19 cellular contexts compared by ENCODE assay signal in the genomic region with DNA sequence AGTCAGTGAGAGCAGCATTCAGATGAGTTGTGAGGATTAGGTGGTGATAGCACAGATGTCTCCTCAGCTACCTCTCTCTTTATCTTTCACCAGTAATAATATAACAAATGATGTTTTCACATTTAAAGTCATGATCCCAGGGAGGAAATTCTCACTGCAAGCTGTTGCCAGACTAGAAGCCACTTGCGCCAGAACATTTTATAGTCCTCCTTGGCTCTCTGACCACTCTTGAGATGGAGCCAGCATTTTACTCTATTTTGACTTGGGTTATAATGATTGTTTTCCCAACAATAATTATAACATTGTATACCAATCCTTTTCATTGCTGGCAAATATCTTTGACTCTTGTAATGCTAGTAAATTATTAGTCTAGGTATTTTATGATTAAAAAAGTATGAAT.
A peak's percentile ranks its signal among the peaks of the same experiment; 100 is the strongest.
DNase-seq lines count a peak whose midpoint lies in the region; ATAC-seq, FAIRE-seq and TF ChIP-seq lines count a peak whose summit lies in the region.
"Had no signal": no experiment of that assay in that cellular context is flagged by ENCODE, and none has a peak within 500 bp of the region (broad histone marks: within the 10 kb centered on the region; RNA-seq: fewer than 3 reads in every experiment).

No MANE protein-coding gene starts in this region.

- no peaks in the 10 kb centered on the region for H3F3A ChIP-seq in GM23338 (replicated peaks; ENCODE audit: low read depth)

- H3K4me2 ChIP-seq in GM23338, result no peak overlapping the region
- H3K4me2 ChIP-seq: KMS-11 had no signal

- no peaks in the 10 kb centered on the region for H3K79me2 ChIP-seq in GM23338 (replicated peaks; ENCODE audit: insufficient read depth)

- H3K4me3 Mint-ChIP-seq in GM23338, result no peak overlapping the region
- H3K4me3 Mint-ChIP-seq: CD8-positive, alpha-beta memory T cell had no signal

- peaks cover 4% of the 10 kb centered on the region; the same call in 2 of the 3 replicates for H3K9me3 Mint-ChIP-seq in GM23338

- peak overlapping the region; percentile 29; the same call in 1 of the 2 replicates for H2AFZ ChIP-seq in GM23338

- H4K20me1 ChIP-seq in GM23338 (replicated peaks; ENCODE audit: insufficient read depth), result no peaks in the 10 kb centered on the region
- H4K20me1 ChIP-seq: BLaER1 treated with 17β-estradiol and CSF1 and Interleukin-3, amounts not matched to agents 10 nM and 100 nM had no signal

- no peaks in the 10 kb centered on the region for H3K4me1 Mint-ChIP-seq in GM23338
- H3K4me1 Mint-ChIP-seq: CD8-positive, alpha-beta memory T cell had no signal

- H3K27me3 Mint-ChIP-seq in GM23338 (ENCODE audit: insufficient read depth, low read depth, poor library complexity), result no peaks in the 10 kb centered on the region

- intact Hi-C loops in left ventricle myocardium superior (cut with micrococcal nuclease), result no loop called here

- peak; percentile 97 for FAIRE-seq in endometrium (lab: Jason Lieb, UNC)
- FAIRE-seq: A204.1, D721Med, GM12878 had no signal

- H3K27me3 ChIP-seq in GM23338 (ENCODE audit: insufficient read depth) (no peaks in the 10 kb centered on the region), thoracic aorta (replicated peaks; ENCODE audit: insufficient read depth) (no peaks in the 10 kb centered on the region)
- H3K27me3 ChIP-seq: BLaER1 treated with 17β-estradiol and CSF1 and Interleukin-3, amounts not matched to agents 10 nM and 100 nM had no signal

- DNase-seq in GM23338 (ENCODE audit: low spot score) (no peak), left ventricle myocardium superior (no peak), thoracic aorta (ENCODE audit: low spot score) (no peak), cortex of kidney (lab: John Stamatoyannopoulos, UW) (no peak), KG1 (lab: John Stamatoyannopoulos, UW) (no peak)
- no peak for DNase-seq in activated naive CD4-positive, alpha-beta T cell (lab: John Stamatoyannopoulos, UW)
- DNase-seq: CD8-positive, alpha-beta memory T cell; GDM1; NCI-H1092; NCI-H2081 treated with DMSO at 0.1 percent for 48 hours; NCI-H510A; SHP77 had no signal

- no peaks in the 10 kb centered on the region; the same call in 1 of the 2 replicates for H3K9me2 ChIP-seq in GM23338 (ENCODE audit: insufficient read depth)

- no peaks in the 10 kb centered on the region for H3K9me3 ChIP-seq in thoracic aorta

- H3K27ac ChIP-seq in GM23338 (ENCODE audit: low read depth), result no peak overlapping the region
- peak overlapping the region; percentile 63 to 89 for H3K27ac ChIP-seq in thoracic aorta
- H3K27ac ChIP-seq: BLaER1 treated with 17β-estradiol and CSF1 and Interleukin-3, amounts not matched to agents 10 nM and 100 nM; KMS-11 had no signal

- H3K27ac Mint-ChIP-seq in GM23338, result no peak overlapping the region
- H3K27ac Mint-ChIP-seq: CD8-positive, alpha-beta memory T cell had no signal

- H3K4me3 ChIP-seq in GM23338 (no peak overlapping the region), thoracic aorta (peak overlapping the region; percentile 36)
- H3K4me3 ChIP-seq: BLaER1 treated with 17β-estradiol and CSF1 and Interleukin-3, amounts not matched to agents 10 nM and 100 nM; GM12878 had no signal

- peaks cover 4% of the 10 kb centered on the region; the same call in 1 of the 3 replicates for H3K36me3 Mint-ChIP-seq in GM23338 (ENCODE audit: low read depth)

- H3K36me3 ChIP-seq in GM23338 (ENCODE audit: insufficient read depth), result no peaks in the 10 kb centered on the region
- H3K36me3 ChIP-seq in thoracic aorta, result no peaks in the 10 kb centered on the region
- H3K36me3 ChIP-seq: BLaER1 treated with 17β-estradiol and CSF1 and Interleukin-3, amounts not matched to agents 10 nM and 100 nM had no signal

- H3K4me1 ChIP-seq in GM23338 (ENCODE audit: insufficient read depth) (no peaks in the 10 kb centered on the region), thoracic aorta (ENCODE audit: control insufficient read depth in 1 of 2, low read depth in 2 of 2) (peaks cover 57 to 82% of the 10 kb centered on the region in 2 donors)

- ATAC-seq in GM23338 (no peak), left ventricle myocardium superior (peak; percentile 47), thoracic aorta (ENCODE audit: insufficient number of reproducible peaks, low FRiP score, low read depth) (no peak)
- ATAC-seq: GM12878, Panc1 had no signal

- TF ChIP-seq CTCF in GM23338 (conservative IDR thresholded peaks at IDR 0.05; ENCODE audit: low read depth in 2 of 2) (no peak), thoracic aorta (IDR thresholded peaks at IDR 0.05) (no peak)

TF ChIP-seq in GM23338, 12 proteins besides CTCF, POLR2A, EP300 and RAD21:
- TF ChIP-seq NANOG (IDR thresholded peaks at IDR 0.05; ENCODE audit: borderline replicate concordance), result no peak
- TF ChIP-seq POLR2AphosphoS5 (IDR thresholded peaks at IDR 0.05; ENCODE audit: low read depth), result no peak
- TF ChIP-seq, protein P1, sequence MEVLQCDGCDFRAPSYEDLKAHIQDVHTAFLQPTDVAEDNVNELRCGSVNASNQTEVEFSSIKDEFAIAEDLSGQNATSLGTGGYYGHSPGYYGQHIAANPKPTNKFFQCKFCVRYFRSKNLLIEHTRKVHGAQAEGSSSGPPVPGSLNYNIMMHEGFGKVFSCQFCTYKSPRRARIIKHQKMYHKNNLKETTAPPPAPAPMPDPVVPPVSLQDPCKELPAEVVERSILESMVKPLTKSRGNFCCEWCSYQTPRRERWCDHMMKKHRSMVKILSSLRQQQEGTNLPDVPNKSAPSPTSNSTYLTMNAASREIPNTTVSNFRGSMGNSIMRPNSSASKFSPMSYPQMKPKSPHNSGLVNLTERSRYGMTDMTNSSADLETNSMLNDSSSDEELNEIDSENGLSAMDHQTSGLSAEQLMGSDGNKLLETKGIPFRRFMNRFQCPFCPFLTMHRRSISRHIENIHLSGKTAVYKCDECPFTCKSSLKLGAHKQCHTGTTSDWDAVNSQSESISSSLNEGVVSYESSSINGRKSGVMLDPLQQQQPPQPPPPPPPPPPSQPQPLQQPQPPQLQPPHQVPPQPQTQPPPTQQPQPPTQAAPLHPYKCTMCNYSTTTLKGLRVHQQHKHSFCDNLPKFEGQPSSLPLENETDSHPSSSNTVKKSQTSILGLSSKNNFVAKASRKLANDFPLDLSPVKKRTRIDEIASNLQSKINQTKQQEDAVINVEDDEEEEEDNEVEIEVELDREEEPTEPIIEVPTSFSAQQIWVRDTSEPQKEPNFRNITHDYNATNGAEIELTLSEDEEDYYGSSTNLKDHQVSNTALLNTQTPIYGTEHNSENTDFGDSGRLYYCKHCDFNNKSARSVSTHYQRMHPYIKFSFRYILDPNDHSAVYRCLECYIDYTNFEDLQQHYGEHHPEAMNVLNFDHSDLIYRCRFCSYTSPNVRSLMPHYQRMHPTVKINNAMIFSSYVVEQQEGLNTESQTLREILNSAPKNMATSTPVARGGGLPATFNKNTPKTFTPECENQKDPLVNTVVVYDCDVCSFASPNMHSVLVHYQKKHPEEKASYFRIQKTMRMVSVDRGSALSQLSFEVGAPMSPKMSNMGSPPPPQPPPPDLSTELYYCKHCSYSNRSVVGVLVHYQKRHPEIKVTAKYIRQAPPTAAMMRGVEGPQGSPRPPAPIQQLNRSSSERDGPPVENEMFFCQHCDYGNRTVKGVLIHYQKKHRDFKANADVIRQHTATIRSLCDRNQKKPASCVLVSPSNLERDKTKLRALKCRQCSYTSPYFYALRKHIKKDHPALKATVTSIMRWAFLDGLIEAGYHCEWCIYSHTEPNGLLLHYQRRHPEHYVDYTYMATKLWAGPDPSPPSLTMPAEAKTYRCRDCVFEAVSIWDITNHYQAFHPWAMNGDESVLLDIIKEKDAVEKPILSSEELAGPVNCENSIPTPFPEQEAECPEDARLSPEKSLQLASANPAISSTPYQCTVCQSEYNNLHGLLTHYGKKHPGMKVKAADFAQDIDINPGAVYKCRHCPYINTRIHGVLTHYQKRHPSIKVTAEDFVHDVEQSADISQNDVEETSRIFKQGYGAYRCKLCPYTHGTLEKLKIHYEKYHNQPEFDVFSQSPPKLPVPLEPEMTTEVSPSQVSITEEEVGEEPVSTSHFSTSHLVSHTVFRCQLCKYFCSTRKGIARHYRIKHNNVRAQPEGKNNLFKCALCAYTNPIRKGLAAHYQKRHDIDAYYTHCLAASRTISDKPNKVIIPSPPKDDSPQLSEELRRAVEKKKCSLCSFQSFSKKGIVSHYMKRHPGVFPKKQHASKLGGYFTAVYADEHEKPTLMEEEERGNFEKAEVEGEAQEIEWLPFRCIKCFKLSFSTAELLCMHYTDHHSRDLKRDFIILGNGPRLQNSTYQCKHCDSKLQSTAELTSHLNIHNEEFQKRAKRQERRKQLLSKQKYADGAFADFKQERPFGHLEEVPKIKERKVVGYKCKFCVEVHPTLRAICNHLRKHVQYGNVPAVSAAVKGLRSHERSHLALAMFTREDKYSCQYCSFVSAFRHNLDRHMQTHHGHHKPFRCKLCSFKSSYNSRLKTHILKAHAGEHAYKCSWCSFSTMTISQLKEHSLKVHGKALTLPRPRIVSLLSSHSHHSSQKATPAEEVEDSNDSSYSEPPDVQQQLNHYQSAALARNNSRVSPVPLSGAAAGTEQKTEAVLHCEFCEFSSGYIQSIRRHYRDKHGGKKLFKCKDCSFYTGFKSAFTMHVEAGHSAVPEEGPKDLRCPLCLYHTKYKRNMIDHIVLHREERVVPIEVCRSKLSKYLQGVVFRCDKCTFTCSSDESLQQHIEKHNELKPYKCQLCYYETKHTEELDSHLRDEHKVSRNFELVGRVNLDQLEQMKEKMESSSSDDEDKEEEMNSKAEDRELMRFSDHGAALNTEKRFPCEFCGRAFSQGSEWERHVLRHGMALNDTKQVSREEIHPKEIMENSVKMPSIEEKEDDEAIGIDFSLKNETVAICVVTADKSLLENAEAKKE (CRISPR knock-in tag; IDR thresholded peaks at IDR 0.05), result no peak
